9 cellular contexts compared by ENCODE assay signal in genomic region chr9:118059520-118060278, GRCh38.
A peak's percentile ranks its signal among the peaks of the same experiment; 100 is the strongest.
DNase-seq lines count a peak whose midpoint lies in the region; ATAC-seq and TF ChIP-seq lines count a peak whose summit lies in the region.
"Had no signal": no experiment of that assay in that cellular context is flagged by ENCODE, and none has a peak within 500 bp of the region (broad histone marks: within the 10 kb centered on the region; RNA-seq: fewer than 3 reads in every experiment).

No MANE protein-coding gene starts in this region.

- no peak for TF ChIP-seq EP300 in stomach (IDR thresholded peaks at IDR 0.05)
- TF ChIP-seq EP300 in suprapubic skin (IDR thresholded peaks at IDR 0.05) = no peak

- WGBS in heart left ventricle, 4 donors = 16 to 18% (median 17%) methylated on average over 10 of the region's 10 CpGs
- 16 to 21% (median 18%) methylated on average over 10 of the region's 10 CpGs for WGBS in stomach, 5 donors
- 21% methylated on average over 10 of the region's 10 CpGs for WGBS in suprapubic skin

- DNase-seq in heart left ventricle (peak in 4 of 5 donors; percentile 10 to 25 (median 20)), left ventricle myocardium superior (no peak), RPMI8226 (peak; percentile 70), fibroblast of the aortic adventitia (ENCODE audit: low read depth) (peak; percentile 11), stomach (peak; percentile 34), posterior vena cava (ENCODE audit: low spot score) (no peak), suprapubic skin (ENCODE audit: low spot score in 2 of 2) (no peak)

- H3K27ac ChIP-seq in heart left ventricle (no peak overlapping the region), stomach (no peak overlapping the region), suprapubic skin (no peak overlapping the region)
- H3K27ac ChIP-seq: SJSA1 had no signal

- ATAC-seq in heart left ventricle (no peak), left ventricle myocardium superior (no peak), GM21526 (IDR thresholded peaks at IDR 0.05; ENCODE audit: low FRiP score, unreplicated experiment) (no peak)

- no peaks in the 10 kb centered on the region for H3K9me3 ChIP-seq in heart left ventricle
- no peaks in the 10 kb centered on the region for H3K9me3 ChIP-seq in stomach
- H3K9me3 ChIP-seq in suprapubic skin = no peaks in the 10 kb centered on the region
- H3K9me3 ChIP-seq: SJSA1 had no signal

- H3K27me3 ChIP-seq in heart left ventricle (no peaks in the 10 kb centered on the region), stomach (no peaks in the 10 kb centered on the region), suprapubic skin (no peaks in the 10 kb centered on the region)
- H3K27me3 ChIP-seq: SJSA1 had no signal

- TF ChIP-seq CTCF in heart left ventricle (IDR thresholded peaks at IDR 0.05) = no peak
- no peak for TF ChIP-seq CTCF in fibroblast of the aortic adventitia (IDR thresholded peaks at IDR 0.05; ENCODE audit: insufficient read depth, low read length)
- TF ChIP-seq CTCF in stomach (IDR thresholded peaks at IDR 0.05) = no peak
- TF ChIP-seq CTCF in suprapubic skin (IDR thresholded peaks at IDR 0.05) = no peak

- H3K4me1 ChIP-seq in heart left ventricle = no peaks in the 10 kb centered on the region
- H3K4me1 ChIP-seq in stomach = no peaks in the 10 kb centered on the region
- H3K4me1 ChIP-seq in suprapubic skin = no peaks in the 10 kb centered on the region
- H3K4me1 ChIP-seq: SJSA1 had no signal

- intact Hi-C loops in heart left ventricle (cut with DNase I) = no loop called here
- intact Hi-C loops in left ventricle myocardium superior (cut with micrococcal nuclease) = no loop called here
- intact Hi-C loops in stomach (cut with DNase I; ENCODE audit: low total_unique reads) = no loop called here
- intact Hi-C loops in posterior vena cava (cut with DNase I) = no loop called here

- TF ChIP-seq POLR2A in heart left ventricle (IDR thresholded peaks at IDR 0.05) = no peak
- TF ChIP-seq POLR2A in stomach (IDR thresholded peaks at IDR 0.05) = no peak
- TF ChIP-seq POLR2A in suprapubic skin (IDR thresholded peaks at IDR 0.05) = no peak

- H3K36me3 ChIP-seq in heart left ventricle (no peaks in the 10 kb centered on the region), stomach (no peaks in the 10 kb centered on the region), suprapubic skin (no peaks in the 10 kb centered on the region)
- H3K36me3 ChIP-seq: SJSA1 had no signal

- H3K4me3 ChIP-seq in heart left ventricle = no peak overlapping the region
- no peak overlapping the region for H3K4me3 ChIP-seq in fibroblast of the aortic adventitia (ENCODE audit: low read depth, low read length)
- H3K4me3 ChIP-seq in stomach = no peak overlapping the region
- no peak overlapping the region for H3K4me3 ChIP-seq in suprapubic skin
- H3K4me3 ChIP-seq: SJSA1 had no signal

Comparison
In these comparisons a context has a peak if more than half of its experiments do, and no peak if none do; other contexts are left out.
1. DNase-seq: peak in heart left ventricle (4 of 5), RPMI8226 (single experiment), fibroblast of the aortic adventitia (single experiment) and stomach (single experiment); none in left ventricle myocardium superior (single experiment), posterior vena cava (single experiment) and suprapubic skin (0 of 2).